In the genomic region with DNA sequence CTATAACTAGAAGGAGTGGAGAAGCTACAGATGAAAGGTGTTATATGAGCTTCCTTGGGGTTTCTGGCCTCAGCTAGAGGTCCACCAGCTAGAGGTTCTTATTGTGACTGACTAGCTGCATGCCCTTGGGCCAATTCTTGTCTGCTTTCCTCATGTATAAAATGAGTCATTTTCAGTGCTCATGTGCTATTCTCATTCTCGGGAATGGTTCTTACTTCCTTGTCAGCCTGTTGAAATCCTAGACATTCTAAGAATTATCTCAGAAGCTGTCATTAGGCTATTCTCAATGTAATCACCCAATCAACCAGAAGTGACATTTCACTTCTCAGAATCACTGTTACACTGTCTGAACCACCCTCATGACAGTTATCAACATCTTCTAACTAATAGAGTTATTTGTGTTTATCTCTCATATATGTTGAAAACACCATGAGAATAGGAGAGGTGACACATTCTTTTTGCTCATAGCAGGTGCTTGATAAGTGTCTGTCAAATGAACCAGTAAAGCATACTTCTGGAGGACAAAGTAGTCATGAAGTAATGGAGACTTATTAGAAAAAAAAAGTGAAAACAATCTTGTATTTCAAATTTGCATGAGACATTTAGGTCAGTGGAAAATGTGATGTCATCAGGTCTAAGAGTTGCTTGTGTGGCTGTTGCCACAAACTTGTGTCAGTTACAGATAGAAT, we compare ENCODE assay signal across 9 cellular contexts.
DNase-seq lines count a peak whose midpoint lies in the region; ATAC-seq and TF ChIP-seq lines count a peak whose summit lies in the region.
"Had no signal": no experiment of that assay in that cellular context is flagged by ENCODE, and none has a peak within 500 bp of the region (broad histone marks: within the 10 kb centered on the region; RNA-seq: fewer than 3 reads in every experiment).

No MANE protein-coding gene starts in this region.

- peak; percentile 18 for DNase-seq in GM12864 (ENCODE audit: low read depth)
- DNase-seq in activated naive CD8-positive, alpha-beta T cell treated with anti-CD3 and anti-CD28 coated beads, Interleukin-2, amount 10 ng/mL, durations not matched to agents 7 days and 5 days: peak; percentile 45
- DNase-seq in mucosa of descending colon: no peak
- no peak for DNase-seq in NCI-H748 treated with DMSO at 0.1 percent for 48 hours (lab: John Stamatoyannopoulos, UW)
- DNase-seq in DMS114 treated with DMSO at 0.1 percent for 48 hours (lab: John Stamatoyannopoulos, UW; ENCODE audit: unreplicated experiment): no peak
- no peak for DNase-seq in WERI-Rb-1

- intact Hi-C loops in mucosa of descending colon (cut with DNase I, micrococcal nuclease): no loop called here

- H3K4me1 ChIP-seq in mucosa of descending colon (ENCODE audit: low read depth): no peaks in the 10 kb centered on the region

- H3K9me3 Mint-ChIP-seq in activated naive CD8-positive, alpha-beta T cell treated with anti-CD3 and anti-CD28 coated beads, Interleukin-2, amount 10 ng/mL, durations not matched to agents 7 days and 5 days: peaks cover 3% of the 10 kb centered on the region
- H3K9me3 Mint-ChIP-seq: nephron had no signal

- H3K27me3 ChIP-seq in WERI-Rb-1 (ENCODE audit: insufficient read depth, low read depth, severe bottlenecking): no peaks in the 10 kb centered on the region

- POLR2A ChIA-PET in activated naive CD8-positive, alpha-beta T cell treated with anti-CD3 and anti-CD28 coated beads, Interleukin-2, amount 10 ng/mL, durations not matched to agents 7 days and 5 days (lab: Charles Lee): interaction anchor here (0.7 to 5.5 kb wide), 14 partner anchors 8 to 156 kb away, joined by 3 to 68 read pairs (median 7); a partner anchor contains a TSS

- H3K4me1 Mint-ChIP-seq in activated naive CD8-positive, alpha-beta T cell treated with anti-CD3 and anti-CD28 coated beads, Interleukin-2, amount 10 ng/mL, durations not matched to agents 7 days and 5 days: peaks cover 21% of the 10 kb centered on the region

- H3K27ac Mint-ChIP-seq in activated naive CD8-positive, alpha-beta T cell treated with anti-CD3 and anti-CD28 coated beads, Interleukin-2, amount 10 ng/mL, durations not matched to agents 7 days and 5 days: no peak overlapping the region

- H3K9me3 ChIP-seq in mucosa of descending colon (no peaks in the 10 kb centered on the region), WERI-Rb-1 (ENCODE audit: severe bottlenecking) (no peaks in the 10 kb centered on the region)

- peaks cover 15% of the 10 kb centered on the region for H3K36me3 Mint-ChIP-seq in activated naive CD8-positive, alpha-beta T cell treated with anti-CD3 and anti-CD28 coated beads, Interleukin-2, amount 10 ng/mL, durations not matched to agents 7 days and 5 days

- TF ChIP-seq CTCF in GM12864 (IDR thresholded peaks at IDR 0.05; ENCODE audit: low read depth, low read length, missing control alignments) (no peak), mucosa of descending colon (IDR thresholded peaks at IDR 0.05) (no peak), WERI-Rb-1 (IDR thresholded peaks at IDR 0.05; ENCODE audit: low read depth, low read length) (no peak)

- H3K4me3 ChIP-seq in GM12864 (ENCODE audit: low read depth, low read length) (no peak overlapping the region), mucosa of descending colon (no peak overlapping the region), WERI-Rb-1 (ENCODE audit: low read depth, low read length) (no peak overlapping the region)

- H3K27me3 Mint-ChIP-seq in activated naive CD8-positive, alpha-beta T cell treated with anti-CD3 and anti-CD28 coated beads, Interleukin-2, amount 10 ng/mL, durations not matched to agents 7 days and 5 days: no peaks in the 10 kb centered on the region

- no peak overlapping the region for H3K4me3 Mint-ChIP-seq in activated naive CD8-positive, alpha-beta T cell treated with anti-CD3 and anti-CD28 coated beads, Interleukin-2, amount 10 ng/mL, durations not matched to agents 7 days and 5 days
- H3K4me3 Mint-ChIP-seq: nephron had no signal

- ATAC-seq in GM21381 (IDR thresholded peaks at IDR 0.05; ENCODE audit: unreplicated experiment) (peak; percentile 79), HG03521 (IDR thresholded peaks at IDR 0.05; ENCODE audit: unreplicated experiment) (peak; percentile 71), mucosa of descending colon (peak; percentile 82)
- ATAC-seq in activated naive CD8-positive, alpha-beta T cell treated with anti-CD3 and anti-CD28 coated beads, Interleukin-2, amount 10 ng/mL, durations not matched to agents 7 days and 5 days (ENCODE audit: low read depth): peak; percentile 87

- no peaks in the 10 kb centered on the region for H3K36me3 ChIP-seq in mucosa of descending colon (ENCODE audit: low read depth)
- H3K36me3 ChIP-seq in WERI-Rb-1: no peaks in the 10 kb centered on the region

- no peak overlapping the region for H3K27ac ChIP-seq in WERI-Rb-1

Comparison
In these comparisons a context has a peak if more than half of its experiments do, and no peak if none do; other contexts are left out.
1. DNase-seq: peak in GM12864 (single experiment) and activated naive CD8-positive, alpha-beta T cell treated with anti-CD3 and anti-CD28 coated beads, Interleukin-2, amount 10 ng/mL, durations not matched to agents 7 days and 5 days (single experiment); none in mucosa of descending colon (0 of 3), NCI-H748 treated with DMSO at 0.1 percent for 48 hours (single experiment), DMS114 treated with DMSO at 0.1 percent for 48 hours (single experiment) and WERI-Rb-1 (single experiment).
2. Peak in every context shown above with its lines, with median percentiles within 50 percentile points of each other: ATAC-seq.